In genomic region chr10:92413519-92413918, GRCh38 we compare ENCODE assay signal across 23 cellular contexts.
A peak's percentile ranks its signal among the peaks of the same experiment; 100 is the strongest.
DNase-seq lines count a peak whose midpoint lies in the region; ATAC-seq and TF ChIP-seq lines count a peak whose summit lies in the region.
"Had no signal": no experiment of that assay in that cellular context is flagged by ENCODE, and none has a peak within 500 bp of the region (broad histone marks: within the 10 kb centered on the region; RNA-seq: fewer than 3 reads in every experiment).

No MANE protein-coding gene starts in this region.

- H3K9me3 ChIP-seq in stomach, result peaks cover 0 to 9% (median 0%) of the 10 kb centered on the region in 4 donors
- H3K9me3 ChIP-seq: HAP-1 had no signal

- H3K4me1 ChIP-seq in stomach, result no peaks in the 10 kb centered on the region
- H3K4me1 ChIP-seq: BLaER1, HAP-1 had no signal

- H3K9me3 Mint-ChIP-seq in glutamatergic neuron (ENCODE audit: unreplicated experiment), result no peaks in the 10 kb centered on the region
- H3K9me3 Mint-ChIP-seq: CD4-positive, alpha-beta T cell had no signal

- no peak overlapping the region for H3K27ac ChIP-seq in stomach
- H3K27ac ChIP-seq: BLaER1, KMS-11, SK-N-MC had no signal

- no peak for TF ChIP-seq POLR2A in stomach (IDR thresholded peaks at IDR 0.05)

- H3K36me3 Mint-ChIP-seq in glutamatergic neuron (ENCODE audit: unreplicated experiment), result peaks cover 3% of the 10 kb centered on the region

- no peaks in the 10 kb centered on the region for H3K27me3 Mint-ChIP-seq in glutamatergic neuron (ENCODE audit: unreplicated experiment)

- no peak overlapping the region for H3K4me3 ChIP-seq in stomach
- H3K4me3 ChIP-seq: BLaER1, GM23338, HAP-1, SK-N-MC had no signal

- no peaks in the 10 kb centered on the region for H3K36me3 ChIP-seq in stomach
- H3K36me3 ChIP-seq: BLaER1, HAP-1 had no signal

- no peak for TF ChIP-seq EP300 in stomach (IDR thresholded peaks at IDR 0.05)

- intact Hi-C loops in stomach (cut with DNase I; ENCODE audit: low total_unique reads), result no loop called here
- intact Hi-C loops in posterior vena cava (cut with DNase I), result no loop called here

- H3K4me3 Mint-ChIP-seq in glutamatergic neuron (ENCODE audit: unreplicated experiment), result no peak overlapping the region
- H3K4me3 Mint-ChIP-seq: CD4-positive, alpha-beta T cell; GM23338 had no signal

- 19 to 53% (median 49%) methylated on average over 4 of the region's 4 CpGs for WGBS in stomach, 5 donors

- TF ChIP-seq CTCF in stomach (IDR thresholded peaks at IDR 0.05) (no peak), glutamatergic neuron (IDR thresholded peaks at IDR 0.05; ENCODE audit: partially characterized antibody, unreplicated experiment) (no peak)

- H3K27ac Mint-ChIP-seq in glutamatergic neuron (ENCODE audit: unreplicated experiment), result no peak overlapping the region
- H3K27ac Mint-ChIP-seq: CD4-positive, alpha-beta T cell; GM23338 had no signal

- no peaks in the 10 kb centered on the region for H3K27me3 ChIP-seq in stomach
- H3K27me3 ChIP-seq: BLaER1 had no signal

- no peaks in the 10 kb centered on the region for H3K4me1 Mint-ChIP-seq in glutamatergic neuron (ENCODE audit: low read depth, unreplicated experiment)
- H3K4me1 Mint-ChIP-seq: GM23338 had no signal

- DNase-seq in Daoy (ENCODE audit: low read depth) (peak; percentile 34), RPMI7951 (ENCODE audit: low read depth) (peak; percentile 55), epidermal melanocyte (ENCODE audit: insufficient read length, low spot score) (peak; percentile 19), stomach (peak; percentile 59), glutamatergic neuron (no peak), posterior vena cava (ENCODE audit: low spot score) (no peak)
- DNase-seq in NK-92 treated with Interleukin-12 subunit alpha and Interleukin-12 subunit beta, amount 100 ng/mL, for 24 hours (lab: John Stamatoyannopoulos, UW), result no peak
- DNase-seq: CD4-positive, alpha-beta T cell; COR-L47; DND-41; IMR-90; NCI-H1092 treated with DMSO at 0.1 percent for 48 hours; NCI-H1436 treated with DMSO at 0.1 percent for 48 hours; NCI-H1930; NCI-H226; NCI-H774; SHP77 had no signal

- ATAC-seq in GM19035 (IDR thresholded peaks at IDR 0.05; ENCODE audit: unreplicated experiment), result no peak
- ATAC-seq: GM23338 had no signal

Comparison
In these comparisons a context has a peak if more than half of its experiments do, and no peak if none do; other contexts are left out.
1. DNase-seq: peak in Daoy (single experiment), RPMI7951 (single experiment), epidermal melanocyte (single experiment) and stomach (single experiment); none in NK-92 treated with Interleukin-12 subunit alpha and Interleukin-12 subunit beta, amount 100 ng/mL, for 24 hours (single experiment), glutamatergic neuron (single experiment) and posterior vena cava (single experiment).